24 cellular contexts compared by ENCODE assay signal in genomic region chr5:57194653-57195052, GRCh38.
"Had no signal": no experiment of that assay in that cellular context is flagged by ENCODE, and none has a peak within 500 bp of the region (broad histone marks: within the 10 kb centered on the region; RNA-seq: fewer than 3 reads in every experiment).

No MANE protein-coding gene starts in this region.

- H3K4me3 ChIP-seq: colonic mucosa, heart left ventricle, neural progenitor cell, pancreas, psoas muscle, right lobe of liver, suprapubic skin, thyroid gland, upper lobe of left lung, uterus had no signal

- H3K9me3 Mint-ChIP-seq: natural killer cell treated with Interleukin-12 subunit alpha and Interleukin-12 subunit beta and Interleukin-15 and Interleukin-18, amount 100 ng/mL, for 72 hours; stimulated activated effector memory CD8-positive, alpha-beta T cell treated with anti-CD3 and anti-CD28 coated beads, Interleukin-12 subunit alpha, Interleukin-12 subunit beta, amount 100 ng/mL, for 72 hours had no signal

- DNase-seq: colonic mucosa; dermis blood vessel endothelial cell; erythroblast; foreskin melanocyte; heart left ventricle; hippocampal formation; kidney glomerular epithelial cell; mammary epithelial cell; occipital lobe; pancreas; psoas muscle; retina; right lobe of liver; stimulated activated CD4-positive, alpha-beta T cell treated with anti-CD3 and anti-CD28 coated beads, Interleukin-4, amount 100 ng/mL, for 1 hour; stimulated activated CD8-positive, alpha-beta memory T cell treated with anti-CD3 and anti-CD28 coated beads, Interleukin-4, amount 100 ng/mL, for 48 hours; stimulated activated naive CD8-positive, alpha-beta T cell treated with anti-CD3 and anti-CD28 coated beads, Interleukin-15, Interleukin-2, amounts not matched to agents 100 U/mL and 50 U/mL, for 24 hours; upper lobe of left lung; uterus had no signal

- H3K27ac Mint-ChIP-seq: neural progenitor cell; stimulated activated effector memory CD8-positive, alpha-beta T cell treated with anti-CD3 and anti-CD28 coated beads, Interleukin-12 subunit alpha, Interleukin-12 subunit beta, amount 100 ng/mL, for 72 hours had no signal

- H3K4me1 Mint-ChIP-seq: neural progenitor cell had no signal

- ATAC-seq: heart left ventricle; left lobe of liver; pancreas; psoas muscle; right lobe of liver; stimulated activated naive CD8-positive, alpha-beta T cell treated with anti-CD3 and anti-CD28 coated beads, Interleukin-15, Interleukin-2, amounts not matched to agents 100 U/mL and 50 U/mL, for 24 hours had no signal

- H3K4me3 Mint-ChIP-seq: neural progenitor cell; stimulated activated effector memory CD8-positive, alpha-beta T cell treated with anti-CD3 and anti-CD28 coated beads, Interleukin-12 subunit alpha, Interleukin-12 subunit beta, amount 100 ng/mL, for 72 hours had no signal

- H3K27me3 Mint-ChIP-seq: natural killer cell treated with Interleukin-12 subunit alpha and Interleukin-12 subunit beta and Interleukin-15 and Interleukin-18, amount 100 ng/mL, for 72 hours had no signal
